Comparison of ENCODE assay signal across 20 cellular contexts in genomic region chr12:84637926-84638325, GRCh38.
DNase-seq lines count a peak whose midpoint lies in the region; ATAC-seq and TF ChIP-seq lines count a peak whose summit lies in the region.
"Had no signal": no experiment of that assay in that cellular context is flagged by ENCODE, and none has a peak within 500 bp of the region (broad histone marks: within the 10 kb centered on the region; RNA-seq: fewer than 3 reads in every experiment).

No MANE protein-coding gene starts in this region.

- in situ Hi-C loops in mammary epithelial cell (cut with MboI; ENCODE audit: low sequenced_read_pairs in 2 of 2) = no loop called here

- H3K4me2 ChIP-seq in SK-N-SH = no peak overlapping the region
- no peak overlapping the region for H3K4me2 ChIP-seq in mammary epithelial cell (ENCODE audit: insufficient read depth, low read depth, low read length)

- dilution Hi-C loops in mammary epithelial cell (cut with HindIII; ENCODE audit: low sequenced_read_pairs) = no loop called here

- no peaks in the 10 kb centered on the region for H3K4me1 Mint-ChIP-seq in activated T-cell treated with anti-CD3 and anti-CD28 coated beads, Interleukin-2, amount 50 U/mL, for 4 hours (ENCODE audit: low read depth)
- H3K4me1 Mint-ChIP-seq in Caco-2 (ENCODE audit: low read depth, unreplicated experiment) = no peaks in the 10 kb centered on the region
- H3K4me1 Mint-ChIP-seq: naive B cell, T-helper 17 cell had no signal

- H3K27ac Mint-ChIP-seq in Caco-2 (ENCODE audit: unreplicated experiment) = no peak overlapping the region
- H3K27ac Mint-ChIP-seq: naive B cell, T-helper 17 cell had no signal

- H3K4me3 Mint-ChIP-seq in activated T-cell treated with anti-CD3 and anti-CD28 coated beads, Interleukin-2, amount 50 U/mL, for 4 hours = no peak overlapping the region
- no peak overlapping the region for H3K4me3 Mint-ChIP-seq in Caco-2 (ENCODE audit: unreplicated experiment)
- H3K4me3 Mint-ChIP-seq: naive B cell, T-helper 17 cell had no signal

- no peaks in the 10 kb centered on the region for H3K9me3 Mint-ChIP-seq in activated T-cell treated with anti-CD3 and anti-CD28 coated beads, Interleukin-2, amount 50 U/mL, for 4 hours
- no peaks in the 10 kb centered on the region for H3K9me3 Mint-ChIP-seq in Caco-2 (ENCODE audit: unreplicated experiment)

- no peak overlapping the region for H3K9ac ChIP-seq in SK-N-SH
- no peak overlapping the region for H3K9ac ChIP-seq in mammary epithelial cell (ENCODE audit: insufficient read depth, low read length)

- DNase-seq in SK-N-SH = no peak
- no peak for DNase-seq in mammary epithelial cell
- peak; percentile 80 for DNase-seq in iris pigment epithelial cell (ENCODE audit: low read depth)
- DNase-seq in stromal cell of bone marrow (ENCODE audit: low read depth) = peak; percentile 19
- DNase-seq in NCI-H2227 treated with DMSO at 0.1 percent for 48 hours (lab: John Stamatoyannopoulos, UW) = no peak
- DNase-seq in activated T-cell treated with anti-CD3 and anti-CD28 coated beads, Interleukin-2, amount 50 U/mL, for 4 hours = no peak
- DNase-seq in Caco-2 = no peak
- DNase-seq: 8988T; activated CD4-positive, CD25-positive, alpha-beta regulatory T cell; activated effector memory CD4-positive, alpha-beta T cell treated with Interleukin-2 at 50 U/mL for 16 hours; amygdala; DND-41; left cardiac atrium; naive B cell; stimulated activated naive CD8-positive, alpha-beta T cell treated with anti-CD3 and anti-CD28 coated beads, Interleukin-15, Interleukin-2, amounts not matched to agents 100 U/mL and 50 U/mL, for 24 hours; T-helper 17 cell; upper lobe of right lung had no signal

- no peaks in the 10 kb centered on the region for H3K27me3 Mint-ChIP-seq in activated T-cell treated with anti-CD3 and anti-CD28 coated beads, Interleukin-2, amount 50 U/mL, for 4 hours (ENCODE audit: low read depth)
- H3K27me3 Mint-ChIP-seq in Caco-2 (ENCODE audit: insufficient read depth, unreplicated experiment) = no peaks in the 10 kb centered on the region
- H3K27me3 Mint-ChIP-seq: naive B cell, T-helper 17 cell had no signal

- H3K36me3 ChIP-seq in SK-N-SH (replicated peaks in 1 of 2; ENCODE audit: control insufficient read depth in 1 of 2, insufficient read depth in 2 of 2, low read length in 1 of 2) = no peaks in the 10 kb centered on the region
- H3K36me3 ChIP-seq in mammary epithelial cell (ENCODE audit: insufficient read depth, low read length) = no peaks in the 10 kb centered on the region
- no peaks in the 10 kb centered on the region for H3K36me3 ChIP-seq in Caco-2 (ENCODE audit: control insufficient read depth, insufficient read depth, low read length)
- H3K36me3 ChIP-seq: upper lobe of right lung had no signal

- H3K27me3 ChIP-seq in SK-N-SH (ENCODE audit: insufficient read depth) = no peaks in the 10 kb centered on the region
- no peaks in the 10 kb centered on the region for H3K27me3 ChIP-seq in mammary epithelial cell (ENCODE audit: insufficient read depth, low read length)
- H3K27me3 ChIP-seq in Caco-2 (replicated peaks; ENCODE audit: control insufficient read depth, insufficient read depth, low read length) = no peaks in the 10 kb centered on the region
- H3K27me3 ChIP-seq: upper lobe of right lung had no signal

- TF ChIP-seq CTCF in SK-N-SH (IDR thresholded peaks at IDR 0.05) (no peak), mammary epithelial cell (conservative IDR thresholded peaks at IDR 0.05 in 1 of 2, IDR thresholded peaks at IDR 0.05 in 1 of 2; ENCODE audit: extremely low read depth in 1 of 2, insufficient read depth in 1 of 2, low read depth in 1 of 2, low read length in 2 of 2) (no peak), Caco-2 (IDR thresholded peaks at IDR 0.05; ENCODE audit: insufficient read depth in 1 of 2, low read depth in 1 of 2, low read length in 1 of 2, severe bottlenecking in 1 of 2, unreplicated experiment in 1 of 2) (no peak)

- H3K79me2 ChIP-seq in SK-N-SH (ENCODE audit: insufficient read depth) = no peaks in the 10 kb centered on the region
- no peaks in the 10 kb centered on the region for H3K79me2 ChIP-seq in mammary epithelial cell (ENCODE audit: insufficient read depth, low read length)

- H3K4me3 ChIP-seq in SK-N-SH (ENCODE audit: low read depth in 2 of 2, low read length in 1 of 2) = no peak overlapping the region
- H3K4me3 ChIP-seq in mammary epithelial cell (replicated peaks in 1 of 3; ENCODE audit: insufficient read depth in 1 of 3, low read depth in 2 of 3, low read length in 3 of 3) = no peak overlapping the region
- no peak overlapping the region for H3K4me3 ChIP-seq in Caco-2 (ENCODE audit: low read depth, low read length)
- H3K4me3 ChIP-seq: coronary artery, upper lobe of right lung had no signal

- CTCF ChIA-PET in SK-N-SH (lab: Yijun Ruan, JAX) = interaction anchor here (0.9 to 1.2 kb wide), 2 partner anchors 22 to 38 kb away, joined by 3 to 4 read pairs; no protein-coding TSS in a partner anchor
- CTCF ChIA-PET in mammary epithelial cell (lab: Charles Lee; ENCODE audit: low non-redundant PET) = no interaction called here
- CTCF ChIA-PET in Caco-2 (lab: Charles Lee) = interaction anchor here (0.6 kb wide), 1 partner anchor 204 kb away, joined by 3 read pairs; no protein-coding TSS in a partner anchor

- BruUV-seq in mammary epithelial cell (replicated peaks; lab: Mats Ljungman, UMichigan) = no TSS peak
- no TSS peak for BruUV-seq in Caco-2 (replicated peaks; lab: Mats Ljungman, UMichigan)

- no peak for TF ChIP-seq RAD21 in SK-N-SH (IDR thresholded peaks at IDR 0.05; ENCODE audit: low read length)

- intact Hi-C loops in mammary epithelial cell (cut with micrococcal nuclease) = loop anchor here (10.0 kb wide), 1 partner anchor 397 kb away; the partner anchor contains the start of genes LRRIQ1 and TSPAN19
- intact Hi-C loops in Caco-2 (cut with micrococcal nuclease; ENCODE audit: unreplicated experiment) = no loop called here

- H3F3A ChIP-seq in SK-N-SH (replicated peaks; ENCODE audit: insufficient read depth) = peaks cover 3% of the 10 kb centered on the region

- ATAC-seq in SK-N-SH treated with all-trans-retinoic acid at 6 μM for 48 hours = no peak
- no peak for ATAC-seq in activated T-cell treated with anti-CD3 and anti-CD28 coated beads, Interleukin-2, amount 50 U/mL, for 4 hours
- ATAC-seq: left cardiac atrium; stimulated activated naive CD8-positive, alpha-beta T cell treated with anti-CD3 and anti-CD28 coated beads, Interleukin-15, Interleukin-2, amounts not matched to agents 100 U/mL and 50 U/mL, for 24 hours; T-helper 17 cell; upper lobe of right lung had no signal

- H4K20me1 ChIP-seq in SK-N-SH (ENCODE audit: insufficient read depth) (no peaks in the 10 kb centered on the region), mammary epithelial cell (ENCODE audit: insufficient read depth, low read length) (no peaks in the 10 kb centered on the region)

- H3K36me3 Mint-ChIP-seq in activated T-cell treated with anti-CD3 and anti-CD28 coated beads, Interleukin-2, amount 50 U/mL, for 4 hours (ENCODE audit: insufficient read depth) = no peaks in the 10 kb centered on the region
- H3K36me3 Mint-ChIP-seq in Caco-2 (ENCODE audit: insufficient read depth, unreplicated experiment) = no peaks in the 10 kb centered on the region
- H3K36me3 Mint-ChIP-seq: naive B cell had no signal

- H3K9me3 ChIP-seq in SK-N-SH = no peaks in the 10 kb centered on the region
- no peaks in the 10 kb centered on the region for H3K9me3 ChIP-seq in mammary epithelial cell (replicated peaks; ENCODE audit: insufficient read depth, low read length)
- H3K9me3 ChIP-seq in Caco-2 = no peaks in the 10 kb centered on the region
- H3K9me3 ChIP-seq: upper lobe of right lung had no signal

- H3K4me1 ChIP-seq in SK-N-SH (ENCODE audit: control insufficient read depth in 1 of 2, insufficient read depth in 2 of 2, low read depth in 1 of 2, low read length in 1 of 2) (no peaks in the 10 kb centered on the region; a peak in 1 of 4 replicates), mammary epithelial cell (ENCODE audit: insufficient read depth, low read length) (no peaks in the 10 kb centered on the region), Caco-2 (no peaks in the 10 kb centered on the region)
- H3K4me1 ChIP-seq: upper lobe of right lung had no signal

- no peak for TF ChIP-seq EP300 in SK-N-SH (IDR thresholded peaks at IDR 0.05; ENCODE audit: borderline replicate concordance in 1 of 2, low read depth in 1 of 2, low read length in 1 of 2)

- H2AFZ ChIP-seq in SK-N-SH (ENCODE audit: low read depth) = peak overlapping the region; percentile 61
- peak overlapping the region; percentile 32 for H2AFZ ChIP-seq in mammary epithelial cell (ENCODE audit: low read depth, low read length)

- POLR2A ChIA-PET in SK-N-SH (lab: Yijun Ruan, JAX) (no interaction called here), Caco-2 (lab: Charles Lee) (no interaction called here)

- H3K9me2 ChIP-seq in SK-N-SH = no peaks in the 10 kb centered on the region

- H3K27ac ChIP-seq in SK-N-SH (ENCODE audit: low read depth in 2 of 2, low read length in 1 of 2) = peak overlapping the region in 1 of 2 experiments; percentile 11; a peak in 1 of 4 replicates
- H3K27ac ChIP-seq in mammary epithelial cell (ENCODE audit: insufficient read depth, low read depth, low read length) = no peak overlapping the region
- H3K27ac ChIP-seq: coronary artery, RWPE1, upper lobe of right lung had no signal

TF ChIP-seq in SK-N-SH, 30 proteins besides CTCF, POLR2A, EP300 and RAD21 (continues in another document):
- TF ChIP-seq CHD2 (IDR thresholded peaks at IDR 0.05; ENCODE audit: low read length, partially characterized antibody) = no peak
- no peak for TF ChIP-seq TAF1 (IDR thresholded peaks at IDR 0.05; ENCODE audit: borderline replicate concordance, low read depth, low read length)
- TF ChIP-seq GABPA (IDR thresholded peaks at IDR 0.05; ENCODE audit: low read depth) = no peak
- no peak for TF ChIP-seq FOXJ3 (CRISPR knock-in tag; IDR thresholded peaks at IDR 0.05)
- TF ChIP-seq FOSL2 (IDR thresholded peaks at IDR 0.05; ENCODE audit: borderline replicate concordance, low read depth) = no peak

TF ChIP-seq in SK-N-SH treated with all-trans-retinoic acid at 6 μM for 48 hours, 23 proteins besides CTCF, POLR2A, EP300 and RAD21 (continues in another document):
- no peak for TF ChIP-seq ZFP30 (CRISPR knock-in tag; IDR thresholded peaks at IDR 0.05)
- TF ChIP-seq PPARA (CRISPR knock-in tag; IDR thresholded peaks at IDR 0.05; ENCODE audit: borderline replicate concordance) = no peak
- no peak for TF ChIP-seq ESRRG (CRISPR knock-in tag; IDR thresholded peaks at IDR 0.05)
- TF ChIP-seq SNAI2 (CRISPR knock-in tag; IDR thresholded peaks at IDR 0.05) = no peak
- no peak for TF ChIP-seq GLIS3 (CRISPR knock-in tag; IDR thresholded peaks at IDR 0.05)
- no peak for TF ChIP-seq CSDC2 (CRISPR knock-in tag; IDR thresholded peaks at IDR 0.05)

Comparison
In these comparisons a context has a peak if more than half of its experiments do, and no peak if none do; other contexts are left out.
1. DNase-seq: peak in iris pigment epithelial cell (single experiment) and stromal cell of bone marrow (single experiment); none in SK-N-SH (single experiment), mammary epithelial cell (single experiment), NCI-H2227 treated with DMSO at 0.1 percent for 48 hours (single experiment), activated T-cell treated with anti-CD3 and anti-CD28 coated beads, Interleukin-2, amount 50 U/mL, for 4 hours (single experiment) and Caco-2 (0 of 2).